Comparison of ENCODE assay signal across 8 cellular contexts in the genomic region with DNA sequence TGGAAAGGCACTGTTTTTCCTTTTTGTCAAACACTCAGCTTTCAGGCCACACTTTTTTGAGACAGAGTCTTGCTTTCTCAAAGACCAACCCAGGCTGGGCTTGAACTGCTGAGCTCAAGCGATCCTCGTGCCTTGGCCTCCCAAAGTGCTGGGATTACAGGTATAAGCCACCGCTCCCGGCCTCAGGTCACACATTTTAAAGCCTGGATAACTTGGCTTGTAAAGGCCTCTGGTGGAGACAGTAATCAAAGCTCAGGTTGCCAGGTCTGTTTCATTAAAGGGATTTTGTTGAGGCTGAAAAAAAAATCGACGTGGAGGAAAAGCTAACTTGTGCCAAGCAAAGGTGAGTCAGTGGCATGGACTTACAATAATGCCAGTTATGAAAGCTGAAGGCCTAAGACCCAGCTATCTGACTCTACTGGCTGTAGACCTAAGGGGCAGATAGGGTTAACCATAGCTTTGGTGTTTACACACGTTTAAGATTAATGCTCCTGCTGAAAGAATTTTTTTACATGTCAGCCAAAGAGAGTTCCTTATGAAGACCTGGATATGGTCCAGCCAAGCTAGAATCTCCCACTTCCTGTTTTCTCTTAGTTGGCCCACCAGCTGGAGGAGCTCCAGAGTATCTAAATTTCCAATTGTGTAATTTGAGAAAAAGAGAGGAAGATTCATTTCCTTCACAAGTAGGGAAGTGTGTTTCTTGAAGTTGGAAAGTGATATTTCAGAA. TPM values are rescaled to one million over a fixed set of nuclear protein-coding genes. Genes with fewer than 3 reads are reported as not detected.
DNase-seq lines count a peak whose midpoint lies in the region; ATAC-seq and TF ChIP-seq lines count a peak whose summit lies in the region.

No MANE protein-coding gene starts in this region.

- no peaks in the 10 kb centered on the region for H3K9me3 ChIP-seq in KOPT-K1 (ENCODE audit: insufficient read depth, low read length, poor library complexity, severe bottlenecking)
- H3K9me3 ChIP-seq in endocrine pancreas (ENCODE audit: control insufficient read depth, low read length), result no peaks in the 10 kb centered on the region
- H3K9me3 ChIP-seq in mucosa of descending colon, result no peaks in the 10 kb centered on the region

- H3K27ac ChIP-seq in KOPT-K1 (ENCODE audit: low read depth, low read length, poor library complexity, severe bottlenecking), result peak overlapping the region; percentile 78

- peaks cover 11% of the 10 kb centered on the region for H3K36me3 ChIP-seq in KOPT-K1 (ENCODE audit: insufficient read depth, low read length)
- H3K36me3 ChIP-seq in endocrine pancreas (ENCODE audit: control insufficient read depth, insufficient read depth, low read length), result no peaks in the 10 kb centered on the region
- H3K36me3 ChIP-seq in mucosa of descending colon (ENCODE audit: low read depth), result peaks cover 13% of the 10 kb centered on the region

- peaks cover 27% of the 10 kb centered on the region for H3K4me1 ChIP-seq in endocrine pancreas (ENCODE audit: control insufficient read depth, insufficient read depth, low read length)
- peaks cover 55% of the 10 kb centered on the region for H3K4me1 ChIP-seq in mucosa of descending colon (ENCODE audit: low read depth)

- intact Hi-C loops in mucosa of descending colon (cut with DNase I, micrococcal nuclease), result no loop called here

- H3K27me3 ChIP-seq in endocrine pancreas (ENCODE audit: control insufficient read depth, insufficient read depth, low read length), result no peaks in the 10 kb centered on the region

- TF ChIP-seq CTCF in mucosa of descending colon (IDR thresholded peaks at IDR 0.05), result no peak

- peak; percentile 41 for ATAC-seq in SK-N-SH treated with all-trans-retinoic acid at 6 μM for 48 hours
- no peak for ATAC-seq in mucosa of descending colon
- no peak for ATAC-seq in HG02763 (IDR thresholded peaks at IDR 0.05; ENCODE audit: unreplicated experiment)

- DNase-seq in NCI-H2171 treated with DMSO at 0.1 percent for 48 hours (lab: John Stamatoyannopoulos, UW), result peak; percentile 60
- DNase-seq in NCI-H2171 (lab: John Stamatoyannopoulos, UW), result no peak
- peak in 1 of 3 donors; percentile 78 for DNase-seq in mucosa of descending colon
- no peak for DNase-seq in cerebellar nuclear complex (lab: John Stamatoyannopoulos, UW)

- H3K4me3 ChIP-seq in endocrine pancreas (ENCODE audit: control insufficient read depth, insufficient read depth, low read length), result peak overlapping the region; percentile 91
- H3K4me3 ChIP-seq in mucosa of descending colon, result peak overlapping the region; percentile 56

- peak overlapping the region; percentile 83 for H3K9ac ChIP-seq in endocrine pancreas (ENCODE audit: control insufficient read depth, insufficient read depth, low read length)

TF ChIP-seq in SK-N-SH treated with all-trans-retinoic acid at 6 μM for 48 hours, 23 proteins besides CTCF, POLR2A, EP300 and RAD21:
- TF ChIP-seq POU6F1 (CRISPR knock-in tag; IDR thresholded peaks at IDR 0.05; ENCODE audit: borderline replicate concordance, low read depth), result no peak
- peak; percentile 11; the same call in 1 of the 2 replicates for TF ChIP-seq ISL1 (CRISPR knock-in tag; IDR thresholded peaks at IDR 0.05)
TF ChIP-seq in SK-N-SH treated with all-trans-retinoic acid at 6 μM for 48 hours: peak in this region for 1.

RNA-seq across cellular contexts. Expression of gene NBR1, which starts 0.9 kb away (rescaled TPM):
- 100 to 1,000 TPM; 116 to 164 (median 119) TPM for total RNA-seq in mucosa of descending colon

RNA-seq across cellular contexts. Expression of gene TMEM106A, which starts 39.8 kb away (rescaled TPM):
- total RNA-seq in mucosa of descending colon, result 10 to 100 TPM; 11.8 to 12.5 (median 12.0) TPM

RNA-seq across cellular contexts. Expression of gene BRCA1, which starts 46.8 kb away (rescaled TPM):
- total RNA-seq in mucosa of descending colon, result 10 to 100 TPM in 2 of 3 donors, 1 to 10 TPM in 1; 8.8 to 17.4 (median 10.3) TPM

RNA-seq across cellular contexts. Expression of gene CCDC200, which starts 56.5 kb away (rescaled TPM):
- total RNA-seq in mucosa of descending colon, result not detected
